Comparison of ENCODE assay signal across 9 cellular contexts in the genomic region with DNA sequence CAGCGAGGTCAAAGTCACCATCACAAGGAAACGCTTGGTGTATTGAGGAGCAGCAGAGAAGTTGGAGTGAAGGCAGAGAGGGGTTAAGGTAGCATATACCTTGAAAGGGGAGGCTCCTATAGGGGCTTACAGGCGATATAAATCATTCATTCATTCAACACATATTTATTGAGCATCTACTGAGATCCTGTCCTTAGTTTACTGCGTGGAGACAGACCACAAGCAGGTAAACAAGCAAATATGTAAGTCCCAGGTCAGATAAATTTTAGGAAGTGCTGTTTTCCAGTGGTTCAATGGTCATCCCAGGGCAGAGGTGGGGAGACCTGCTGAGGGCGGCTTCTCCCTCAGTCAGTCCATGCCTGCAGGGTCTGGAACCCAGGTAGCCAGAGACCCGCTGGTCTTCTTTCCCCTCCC. TPM values are rescaled to one million over a fixed set of nuclear protein-coding genes. Genes with fewer than 3 reads are reported as not detected.
A peak's percentile ranks its signal among the peaks of the same experiment; 100 is the strongest.
DNase-seq lines count a peak whose midpoint lies in the region; ATAC-seq and TF ChIP-seq lines count a peak whose summit lies in the region.
"Had no signal": no experiment of that assay in that cellular context is flagged by ENCODE, and none has a peak within 500 bp of the region (broad histone marks: within the 10 kb centered on the region; RNA-seq: fewer than 3 reads in every experiment).

No MANE protein-coding gene starts in this region.

- no peaks in the 10 kb centered on the region for H3K36me3 ChIP-seq in left lung
- H3K36me3 ChIP-seq in subcutaneous abdominal adipose tissue (ENCODE audit: control insufficient read depth in 5 of 5, insufficient read depth in 5 of 5, low read length in 5 of 5) = no peaks in the 10 kb centered on the region

- H3K27ac Mint-ChIP-seq in activated CD4-positive, alpha-beta T cell treated with anti-CD3 and anti-CD28 coated beads for 36 hours = peak overlapping the region; percentile 22
- H3K27ac Mint-ChIP-seq in activated T-helper 1 cell treated with anti-CD3 and anti-CD28 coated beads, Interleukin-12 subunit alpha, Interleukin-12 subunit beta, Interleukin-2, Interleukin-4 antibody, amounts not matched to agents 30 ng/mL and 10 ng/mL and 1 ng/mL, durations not matched to agents 14 hours and 24 hours and 36 hours = peak overlapping the region; percentile 6

- peak overlapping the region; percentile 74 for H3K4me3 Mint-ChIP-seq in activated CD4-positive, alpha-beta T cell treated with anti-CD3 and anti-CD28 coated beads for 36 hours
- H3K4me3 Mint-ChIP-seq in activated T-helper 1 cell treated with anti-CD3 and anti-CD28 coated beads, Interleukin-12 subunit alpha, Interleukin-12 subunit beta, Interleukin-2, Interleukin-4 antibody, amounts not matched to agents 30 ng/mL and 10 ng/mL and 1 ng/mL, durations not matched to agents 14 hours and 24 hours and 36 hours = peak overlapping the region; percentile 72

- H3K9ac ChIP-seq in subcutaneous abdominal adipose tissue (ENCODE audit: low read length in 5 of 5) = peak overlapping the region in 3 of 5 donors; percentile 56 to 71 (median 64)

- intact Hi-C loops in activated CD4-positive, alpha-beta T cell treated with anti-CD3 and anti-CD28 coated beads for 36 hours (cut with DNase I, micrococcal nuclease) = loop anchor here in 1 of 2 experiments (5.0 kb wide), 1 partner anchor 89 kb away; the partner anchor contains the start of gene C20orf203
- intact Hi-C loops in activated T-helper 1 cell treated with anti-CD3 and anti-CD28 coated beads, Interleukin-12 subunit alpha, Interleukin-12 subunit beta, Interleukin-2, Interleukin-4 antibody, amounts not matched to agents 30 ng/mL and 10 ng/mL and 1 ng/mL, durations not matched to agents 14 hours and 24 hours and 36 hours (cut with micrococcal nuclease) = no loop called here
- intact Hi-C loops in left lung (cut with DNase I) = no loop called here

- H3K4me1 Mint-ChIP-seq in activated CD4-positive, alpha-beta T cell treated with anti-CD3 and anti-CD28 coated beads for 36 hours = peaks cover 10% of the 10 kb centered on the region
- peaks cover 12% of the 10 kb centered on the region for H3K4me1 Mint-ChIP-seq in activated T-helper 1 cell treated with anti-CD3 and anti-CD28 coated beads, Interleukin-12 subunit alpha, Interleukin-12 subunit beta, Interleukin-2, Interleukin-4 antibody, amounts not matched to agents 30 ng/mL and 10 ng/mL and 1 ng/mL, durations not matched to agents 14 hours and 24 hours and 36 hours (ENCODE audit: low read depth)

- POLR2A ChIA-PET in activated CD4-positive, alpha-beta T cell treated with anti-CD3 and anti-CD28 coated beads for 36 hours (lab: Charles Lee) = no interaction called here

- H3K27me3 ChIP-seq in left lung = peaks cover 0 to 17% of the 10 kb centered on the region in 2 donors
- no peaks in the 10 kb centered on the region for H3K27me3 ChIP-seq in subcutaneous abdominal adipose tissue (ENCODE audit: control insufficient read depth in 5 of 5, insufficient read depth in 4 of 5, low read length in 5 of 5)

- H3K4me3 ChIP-seq in left lung (peak overlapping the region; percentile 58 to 78), subcutaneous abdominal adipose tissue (ENCODE audit: low read depth in 1 of 5, low read length in 5 of 5) (peak overlapping the region; percentile 53 to 88 (median 83))

- peaks cover 7% of the 10 kb centered on the region for H3K27me3 Mint-ChIP-seq in activated CD4-positive, alpha-beta T cell treated with anti-CD3 and anti-CD28 coated beads for 36 hours
- peaks cover 19% of the 10 kb centered on the region for H3K27me3 Mint-ChIP-seq in activated T-helper 1 cell treated with anti-CD3 and anti-CD28 coated beads, Interleukin-12 subunit alpha, Interleukin-12 subunit beta, Interleukin-2, Interleukin-4 antibody, amounts not matched to agents 30 ng/mL and 10 ng/mL and 1 ng/mL, durations not matched to agents 14 hours and 24 hours and 36 hours (ENCODE audit: insufficient read depth)

- ATAC-seq in activated CD4-positive, alpha-beta T cell treated with anti-CD3 and anti-CD28 coated beads for 36 hours = no peak
- ATAC-seq in left lung = no peak
- ATAC-seq in GM18502 (IDR thresholded peaks at IDR 0.05; ENCODE audit: poor library complexity, unreplicated experiment) = no peak

- no peaks in the 10 kb centered on the region for H3K36me3 Mint-ChIP-seq in activated CD4-positive, alpha-beta T cell treated with anti-CD3 and anti-CD28 coated beads for 36 hours (ENCODE audit: low read depth)
- H3K36me3 Mint-ChIP-seq in activated T-helper 1 cell treated with anti-CD3 and anti-CD28 coated beads, Interleukin-12 subunit alpha, Interleukin-12 subunit beta, Interleukin-2, Interleukin-4 antibody, amounts not matched to agents 30 ng/mL and 10 ng/mL and 1 ng/mL, durations not matched to agents 14 hours and 24 hours and 36 hours (ENCODE audit: low read depth) = no peaks in the 10 kb centered on the region

- H3K27ac ChIP-seq in left lung (no peak overlapping the region), subcutaneous abdominal adipose tissue (ENCODE audit: low read depth, low read length) (no peak overlapping the region)

- H3K9me3 ChIP-seq in left lung (no peaks in the 10 kb centered on the region), subcutaneous abdominal adipose tissue (ENCODE audit: control insufficient read depth in 5 of 5, low read length in 5 of 5) (no peaks in the 10 kb centered on the region)

- no peak for DNase-seq in activated CD4-positive, alpha-beta T cell treated with anti-CD3 and anti-CD28 coated beads for 36 hours
- DNase-seq in activated CD4-positive, alpha-beta T cell treated with anti-CD3 and anti-CD28 coated beads, Interleukin-2, amount 50 U/mL, for 4 hours = no peak
- no peak for DNase-seq in activated T-helper 1 cell treated with anti-CD3 and anti-CD28 coated beads, Interleukin-12 subunit alpha, Interleukin-12 subunit beta, Interleukin-2, Interleukin-4 antibody, amounts not matched to agents 30 ng/mL and 10 ng/mL and 1 ng/mL, durations not matched to agents 14 hours and 24 hours and 36 hours (ENCODE audit: low spot score)
- no peak for DNase-seq in left lung
- DNase-seq in activated CD4-positive, CD25-positive, alpha-beta regulatory T cell (lab: John Stamatoyannopoulos, UW) = no peak
- no peak for DNase-seq in GOT3 (lab: John Stamatoyannopoulos, UW)
- DNase-seq: NCI-H524 treated with DMSO at 0.1 percent for 48 hours had no signal

- CTCF ChIA-PET in activated CD4-positive, alpha-beta T cell treated with anti-CD3 and anti-CD28 coated beads for 36 hours (lab: Charles Lee) = no interaction called here

- TF ChIP-seq CTCF in left lung (IDR thresholded peaks at IDR 0.05) = no peak

- H3K4me1 ChIP-seq in left lung = peaks cover 8 to 26% of the 10 kb centered on the region in 2 donors
- peaks cover 2 to 29% (median 18%) of the 10 kb centered on the region in 5 donors for H3K4me1 ChIP-seq in subcutaneous abdominal adipose tissue (ENCODE audit: control insufficient read depth in 5 of 5, insufficient read depth in 5 of 5, low read length in 5 of 5)

- H3K9me3 Mint-ChIP-seq in activated CD4-positive, alpha-beta T cell treated with anti-CD3 and anti-CD28 coated beads for 36 hours (ENCODE audit: low read depth) = no peaks in the 10 kb centered on the region
- no peaks in the 10 kb centered on the region for H3K9me3 Mint-ChIP-seq in activated T-helper 1 cell treated with anti-CD3 and anti-CD28 coated beads, Interleukin-12 subunit alpha, Interleukin-12 subunit beta, Interleukin-2, Interleukin-4 antibody, amounts not matched to agents 30 ng/mL and 10 ng/mL and 1 ng/mL, durations not matched to agents 14 hours and 24 hours and 36 hours

RNA-seq across cellular contexts. Expression of gene DNMT3B, which starts 0.8 kb away (rescaled TPM):
- 1 to 10 TPM; 1.4 to 1.6 TPM for total RNA-seq in activated CD4-positive, alpha-beta T cell treated with anti-CD3 and anti-CD28 coated beads for 36 hours
- 0.75 and 0.93 TPM in 2 replicates for total RNA-seq in activated T-helper 1 cell treated with anti-CD3 and anti-CD28 coated beads, Interleukin-12 subunit alpha, Interleukin-12 subunit beta, Interleukin-2, Interleukin-4 antibody, amounts not matched to agents 30 ng/mL and 10 ng/mL and 1 ng/mL, durations not matched to agents 14 hours and 24 hours and 36 hours
- 1 to 10 TPM in 1 of 2 donors, under 1 TPM in 1; 0.86 to 1.6 TPM for total RNA-seq in left lung

RNA-seq across cellular contexts. Expression of gene COMMD7, which starts 18.2 kb away (rescaled TPM):
- 10 to 100 TPM; 35.9 to 38.8 TPM for total RNA-seq in activated CD4-positive, alpha-beta T cell treated with anti-CD3 and anti-CD28 coated beads for 36 hours
- 41.3 and 43.0 TPM in 2 replicates for total RNA-seq in activated T-helper 1 cell treated with anti-CD3 and anti-CD28 coated beads, Interleukin-12 subunit alpha, Interleukin-12 subunit beta, Interleukin-2, Interleukin-4 antibody, amounts not matched to agents 30 ng/mL and 10 ng/mL and 1 ng/mL, durations not matched to agents 14 hours and 24 hours and 36 hours
- 10 to 100 TPM; 38.5 to 39.1 TPM for total RNA-seq in left lung

RNA-seq across cellular contexts. Expression of gene MAPRE1, which starts 58.3 kb away (rescaled TPM):
- total RNA-seq in activated CD4-positive, alpha-beta T cell treated with anti-CD3 and anti-CD28 coated beads for 36 hours = 100 to 1,000 TPM; 112 to 125 TPM
- total RNA-seq in activated T-helper 1 cell treated with anti-CD3 and anti-CD28 coated beads, Interleukin-12 subunit alpha, Interleukin-12 subunit beta, Interleukin-2, Interleukin-4 antibody, amounts not matched to agents 30 ng/mL and 10 ng/mL and 1 ng/mL, durations not matched to agents 14 hours and 24 hours and 36 hours = 142 and 146 TPM in 2 replicates
- total RNA-seq in left lung = 100 to 1,000 TPM in 1 of 2 donors, 10 to 100 TPM in 1; 87.4 to 107 TPM
